9 cellular contexts compared by ENCODE assay signal in the genomic region with DNA sequence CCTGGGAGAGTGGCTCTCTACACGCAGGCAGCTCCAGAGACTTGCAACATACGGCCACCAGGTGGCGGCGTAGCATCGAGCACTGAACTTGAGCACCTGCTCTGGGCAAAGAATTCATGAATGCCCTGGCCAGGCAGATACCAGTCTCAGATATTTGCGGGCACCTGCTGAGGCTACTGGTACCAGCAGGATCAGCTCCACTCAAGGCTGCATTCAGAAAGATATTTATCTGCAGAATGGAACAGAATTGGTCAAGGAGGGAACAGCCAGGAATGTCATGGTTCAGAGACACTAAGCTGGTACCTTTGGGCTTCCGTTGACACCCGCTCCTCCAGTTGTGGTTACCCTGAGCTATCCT. TPM values are rescaled to one million over a fixed set of nuclear protein-coding genes. Genes with fewer than 3 reads are reported as not detected.
DNase-seq lines count a peak whose midpoint lies in the region; ATAC-seq and TF ChIP-seq lines count a peak whose summit lies in the region.
"Had no signal": no experiment of that assay in that cellular context is flagged by ENCODE, and none has a peak within 500 bp of the region (broad histone marks: within the 10 kb centered on the region; RNA-seq: fewer than 3 reads in every experiment).

No MANE protein-coding gene starts in this region.

- intact Hi-C loops in CD8-positive, alpha-beta T cell (cut with DNase I, micrococcal nuclease) = loop anchor here (1.0 to 5.0 kb wide), 10 partner anchors 56 to 686 kb away; partner anchors contain the start of gene VWCE (in 1 of the 2)
- intact Hi-C loops in activated T-helper 2 cell treated with anti-CD3 and anti-CD28 coated beads, Interferon-gamma antibody, Interleukin-2, Interleukin-4, amounts not matched to agents 10 μg/mL and 5 μg/mL and 100 μg/mL, durations not matched to agents 14 hours and 24 hours and 36 hours (cut with micrococcal nuclease) = loop anchor here (1.0 to 5.0 kb wide), 4 partner anchors 41 to 356 kb away; no protein-coding TSS in a partner anchor
- intact Hi-C loops in testis (cut with DNase I; ENCODE audit: low total_unique reads) = no loop called here

- no peaks in the 10 kb centered on the region for H3K27me3 ChIP-seq in CD8-positive, alpha-beta T cell (ENCODE audit: insufficient read depth, low read length)
- no peaks in the 10 kb centered on the region for H3K27me3 ChIP-seq in testis

- no peak for TF ChIP-seq POLR2A in testis (IDR thresholded peaks at IDR 0.05)

- H3K4me1 ChIP-seq in CD8-positive, alpha-beta T cell (ENCODE audit: insufficient read depth, low read length) = no peaks in the 10 kb centered on the region
- H3K4me1 ChIP-seq in testis = peaks cover 9% of the 10 kb centered on the region

- CTCF ChIA-PET in CD8-positive, alpha-beta T cell (lab: Charles Lee) = interaction anchor here (0.7 to 8.2 kb wide), 50 partner anchors 9 to 570 kb away, joined by 3 to 163 read pairs (median 5); partner anchors contain the start of genes CCDC86, PRPF19, PTGDR2 and TMEM109
- CTCF ChIA-PET in RWPE1 (lab: Yijun Ruan, JAX) = interaction anchor here (0.5 to 2.9 kb wide), 30 partner anchors 10 to 357 kb away, joined by 3 to 25 read pairs (median 5); partner anchors contain the start of genes CCDC86, PRPF19 and ZP1

- peak; percentile 96 for ATAC-seq in CD8-positive, alpha-beta T cell
- ATAC-seq in GM19468 (IDR thresholded peaks at IDR 0.05; ENCODE audit: extremely low read depth, unreplicated experiment) = peak; percentile 56

- no peaks in the 10 kb centered on the region for H3K9me3 ChIP-seq in CD8-positive, alpha-beta T cell (ENCODE audit: low read length)
- no peaks in the 10 kb centered on the region for H3K9me3 ChIP-seq in testis

- peaks cover 6% of the 10 kb centered on the region for H3K27me3 Mint-ChIP-seq in CD8-positive, alpha-beta T cell (ENCODE audit: low read depth)
- peaks cover 16% of the 10 kb centered on the region for H3K27me3 Mint-ChIP-seq in activated T-helper 2 cell treated with anti-CD3 and anti-CD28 coated beads, Interferon-gamma antibody, Interleukin-2, Interleukin-4, amounts not matched to agents 10 μg/mL and 5 μg/mL and 100 μg/mL, durations not matched to agents 14 hours and 24 hours and 36 hours (ENCODE audit: low read depth)

- TF ChIP-seq CTCF in CD8-positive, alpha-beta T cell (IDR thresholded peaks at IDR 0.05) = peak; percentile 90
- TF ChIP-seq CTCF in LNCaP clone FGC (IDR thresholded peaks at IDR 0.05; ENCODE audit: control insufficient read depth, extremely low read depth, insufficient read depth) = peak; percentile 97
- peak; percentile 92 for TF ChIP-seq CTCF in RWPE1 (conservative IDR thresholded peaks at IDR 0.05; ENCODE audit: low read depth)
- TF ChIP-seq CTCF in fibroblast of villous mesenchyme (IDR thresholded peaks at IDR 0.05; ENCODE audit: insufficient read depth, low read depth, low read length) = peak; percentile 93
- peak; percentile 94 to 97 (median 96) for TF ChIP-seq CTCF in testis (IDR thresholded peaks at IDR 0.05)

- H3K9me3 Mint-ChIP-seq in CD8-positive, alpha-beta T cell = no peaks in the 10 kb centered on the region
- no peaks in the 10 kb centered on the region for H3K9me3 Mint-ChIP-seq in activated T-helper 2 cell treated with anti-CD3 and anti-CD28 coated beads, Interferon-gamma antibody, Interleukin-2, Interleukin-4, amounts not matched to agents 10 μg/mL and 5 μg/mL and 100 μg/mL, durations not matched to agents 14 hours and 24 hours and 36 hours
- H3K9me3 Mint-ChIP-seq: IgD-negative memory B cell had no signal

- H3K4me1 Mint-ChIP-seq in CD8-positive, alpha-beta T cell (ENCODE audit: low read depth) = no peaks in the 10 kb centered on the region
- H3K4me1 Mint-ChIP-seq in activated T-helper 2 cell treated with anti-CD3 and anti-CD28 coated beads, Interferon-gamma antibody, Interleukin-2, Interleukin-4, amounts not matched to agents 10 μg/mL and 5 μg/mL and 100 μg/mL, durations not matched to agents 14 hours and 24 hours and 36 hours (ENCODE audit: low read depth) = peaks cover 42% of the 10 kb centered on the region
- H3K4me1 Mint-ChIP-seq: IgD-negative memory B cell had no signal

- H3K4me3 Mint-ChIP-seq in CD8-positive, alpha-beta T cell = no peak overlapping the region
- H3K4me3 Mint-ChIP-seq in activated T-helper 2 cell treated with anti-CD3 and anti-CD28 coated beads, Interferon-gamma antibody, Interleukin-2, Interleukin-4, amounts not matched to agents 10 μg/mL and 5 μg/mL and 100 μg/mL, durations not matched to agents 14 hours and 24 hours and 36 hours (ENCODE audit: low read depth) = no peak overlapping the region

- H3K36me3 ChIP-seq in CD8-positive, alpha-beta T cell (ENCODE audit: insufficient read depth, low read length) = no peaks in the 10 kb centered on the region
- H3K36me3 ChIP-seq in testis (ENCODE audit: low read depth, missing control alignments) = no peaks in the 10 kb centered on the region

- no peaks in the 10 kb centered on the region for H3K36me3 Mint-ChIP-seq in CD8-positive, alpha-beta T cell
- no peaks in the 10 kb centered on the region for H3K36me3 Mint-ChIP-seq in activated T-helper 2 cell treated with anti-CD3 and anti-CD28 coated beads, Interferon-gamma antibody, Interleukin-2, Interleukin-4, amounts not matched to agents 10 μg/mL and 5 μg/mL and 100 μg/mL, durations not matched to agents 14 hours and 24 hours and 36 hours (ENCODE audit: low read depth)
- H3K36me3 Mint-ChIP-seq: IgD-negative memory B cell had no signal

- H3K27ac ChIP-seq in CD8-positive, alpha-beta T cell (ENCODE audit: low read depth, low read length) = no peak overlapping the region
- H3K27ac ChIP-seq in RWPE1 (no peak overlapping the region), testis (no peak overlapping the region)

- peak; percentile 60 to 88 (median 80) for DNase-seq in CD8-positive, alpha-beta T cell
- DNase-seq in LNCaP clone FGC (ENCODE audit: low read depth) (peak; percentile 72), RWPE1 (ENCODE audit: low spot score) (peak; percentile 75), fibroblast of villous mesenchyme (ENCODE audit: low read depth) (peak; percentile 72), occipital lobe (lab: John Stamatoyannopoulos, UW) (peak; percentile 72), testis (peak; percentile 94)
- DNase-seq in activated T-helper 2 cell treated with anti-CD3 and anti-CD28 coated beads, Interferon-gamma antibody, Interleukin-2, Interleukin-4, amounts not matched to agents 10 μg/mL and 5 μg/mL and 100 μg/mL, durations not matched to agents 14 hours and 24 hours and 36 hours (ENCODE audit: low spot score) = peak; percentile 69

- H3K4me3 ChIP-seq in CD8-positive, alpha-beta T cell (ENCODE audit: low read depth, low read length) = no peak overlapping the region
- H3K4me3 ChIP-seq in LNCaP clone FGC (ENCODE audit: low read depth, low read length) = no peak overlapping the region
- no peak overlapping the region for H3K4me3 ChIP-seq in fibroblast of villous mesenchyme (ENCODE audit: low read depth, low read length)
- no peak overlapping the region for H3K4me3 ChIP-seq in testis

- 31 to 36% methylated on average over 4 to 8 of the region's 8 CpGs for whole genome bisulfite sequencing in testis, 2 donors

- no peak overlapping the region for H3K27ac Mint-ChIP-seq in CD8-positive, alpha-beta T cell
- no peak overlapping the region for H3K27ac Mint-ChIP-seq in activated T-helper 2 cell treated with anti-CD3 and anti-CD28 coated beads, Interferon-gamma antibody, Interleukin-2, Interleukin-4, amounts not matched to agents 10 μg/mL and 5 μg/mL and 100 μg/mL, durations not matched to agents 14 hours and 24 hours and 36 hours

- POLR2A ChIA-PET in CD8-positive, alpha-beta T cell (lab: Charles Lee) = interaction anchor here (1.4 kb wide), 1 partner anchor 56 kb away, joined by 4 read pairs; no protein-coding TSS in a partner anchor
- POLR2A ChIA-PET in RWPE1 (lab: Yijun Ruan, JAX; ENCODE audit: low non-redundant PET) = no interaction called here

RNA-seq across cellular contexts. Expression of gene CCDC86, which starts 10.8 kb away (rescaled TPM):
- total RNA-seq in CD8-positive, alpha-beta T cell = 10 to 100 TPM; 10.8 to 11.9 TPM
- 56.7 and 57.2 TPM in 2 replicates for total RNA-seq in activated T-helper 2 cell treated with anti-CD3 and anti-CD28 coated beads, Interferon-gamma antibody, Interleukin-2, Interleukin-4, amounts not matched to agents 10 μg/mL and 5 μg/mL and 100 μg/mL, durations not matched to agents 14 hours and 24 hours and 36 hours
- total RNA-seq in fibroblast of villous mesenchyme = 11.2 and 13.5 TPM in 2 replicates
- total RNA-seq in occipital lobe = 2.5 TPM
- total RNA-seq in testis = 10 to 100 TPM; 60.7 to 64.7 TPM
- polyA plus RNA-seq in testis (ENCODE audit: insufficient read depth, low read depth, low replicate concordance) = 134 TPM

RNA-seq across cellular contexts. Expression of gene PTGDR2, which starts 24.6 kb away (rescaled TPM):
- total RNA-seq in CD8-positive, alpha-beta T cell = under 1 TPM; 0.19 to 0.22 TPM
- total RNA-seq in activated T-helper 2 cell treated with anti-CD3 and anti-CD28 coated beads, Interferon-gamma antibody, Interleukin-2, Interleukin-4, amounts not matched to agents 10 μg/mL and 5 μg/mL and 100 μg/mL, durations not matched to agents 14 hours and 24 hours and 36 hours = 0.28 and 0.32 TPM in 2 replicates
- total RNA-seq in fibroblast of villous mesenchyme (under 0.01 TPM in 1 of 2 replicates, not detected in the other), occipital lobe (1.6 TPM), testis (1 to 10 TPM in 1 of 2 donors, under 1 TPM in 1; 0.81 to 1.5 TPM)
- polyA plus RNA-seq in testis (ENCODE audit: insufficient read depth, low read depth, low replicate concordance) = 0.28 TPM

RNA-seq across cellular contexts. Expression of gene ZP1, which starts 36.2 kb away (rescaled TPM):
- total RNA-seq in CD8-positive, alpha-beta T cell = not detected
- not detected in 2 replicates for total RNA-seq in activated T-helper 2 cell treated with anti-CD3 and anti-CD28 coated beads, Interferon-gamma antibody, Interleukin-2, Interleukin-4, amounts not matched to agents 10 μg/mL and 5 μg/mL and 100 μg/mL, durations not matched to agents 14 hours and 24 hours and 36 hours
- total RNA-seq in fibroblast of villous mesenchyme (not detected in 2 replicates), occipital lobe (not detected), testis (1 to 10 TPM; 3.5 to 4.0 TPM)
- polyA plus RNA-seq in testis (ENCODE audit: insufficient read depth, low read depth, low replicate concordance) = 11.2 TPM
- polyA plus RNA-seq: IgD-negative memory B cell had no signal

RNA-seq across cellular contexts. Expression of gene MS4A10, which starts 46.0 kb away (rescaled TPM):
- not detected for total RNA-seq in CD8-positive, alpha-beta T cell
- total RNA-seq in activated T-helper 2 cell treated with anti-CD3 and anti-CD28 coated beads, Interferon-gamma antibody, Interleukin-2, Interleukin-4, amounts not matched to agents 10 μg/mL and 5 μg/mL and 100 μg/mL, durations not matched to agents 14 hours and 24 hours and 36 hours = not detected in 2 replicates
- total RNA-seq in fibroblast of villous mesenchyme = not detected in 2 replicates
- total RNA-seq in occipital lobe = not detected
- under 1 TPM in 1 of 2 donors, not detected in 1; 0.25 TPM for total RNA-seq in testis
- polyA plus RNA-seq in testis (ENCODE audit: insufficient read depth, low read depth, low replicate concordance) = not detected
- polyA plus RNA-seq: IgD-negative memory B cell had no signal
